ENCODE assay signal across 33 cellular contexts in the genomic region with DNA sequence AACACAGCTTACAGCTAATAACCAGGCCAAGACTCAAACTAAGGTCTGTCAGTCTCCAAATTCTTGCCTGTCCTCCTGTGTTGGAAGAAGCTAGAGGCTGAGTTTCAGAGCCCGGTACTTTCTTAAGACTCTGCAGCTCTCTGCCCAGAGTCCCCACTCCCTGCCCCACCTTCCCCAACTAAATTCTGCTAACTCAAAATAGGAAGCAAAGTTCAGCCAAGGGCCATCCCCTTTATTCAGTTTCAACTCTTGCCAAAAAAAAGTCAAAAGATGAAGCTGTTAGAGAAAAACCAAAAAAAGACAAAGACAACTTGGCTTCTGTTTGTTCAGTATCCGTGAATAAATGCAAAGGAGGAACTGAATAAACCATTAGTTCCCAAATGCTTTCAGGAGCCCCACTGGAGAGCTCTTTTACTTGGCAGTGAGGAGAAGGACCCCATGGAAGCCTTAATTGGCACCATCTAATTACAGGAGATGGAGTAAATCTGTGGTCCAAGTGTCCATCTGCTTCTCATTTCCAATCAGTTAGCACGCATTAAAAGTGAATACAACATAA.
A peak's percentile ranks its signal among the peaks of the same experiment; 100 is the strongest.
DNase-seq lines count a peak whose midpoint lies in the region; ATAC-seq and TF ChIP-seq lines count a peak whose summit lies in the region.
"Had no signal": no experiment of that assay in that cellular context is flagged by ENCODE, and none has a peak within 500 bp of the region (broad histone marks: within the 10 kb centered on the region; RNA-seq: fewer than 3 reads in every experiment).

No MANE protein-coding gene starts in this region.

- no peaks in the 10 kb centered on the region for H3K36me3 Mint-ChIP-seq in activated naive CD4-positive, alpha-beta T cell treated with anti-CD3 and anti-CD28 coated beads for 36 hours (ENCODE audit: low read depth)

- no peak overlapping the region for H3K4me3 ChIP-seq in right cardiac atrium (ENCODE audit: low read length)
- H3K4me3 ChIP-seq: adrenal gland, body of pancreas, dorsolateral prefrontal cortex, gastrocnemius medialis, GM12878, right lobe of liver, SK-N-MC, stomach, thyroid gland, uterus had no signal

- 9% methylated on average over 3 of the region's 3 CpGs for WGBS in right cardiac atrium

- no peaks in the 10 kb centered on the region for H3K9me3 Mint-ChIP-seq in activated naive CD4-positive, alpha-beta T cell treated with anti-CD3 and anti-CD28 coated beads for 36 hours
- H3K9me3 Mint-ChIP-seq: CD4-positive, alpha-beta T cell had no signal

- H3K27me3 ChIP-seq in right cardiac atrium (ENCODE audit: control insufficient read depth, insufficient read depth), result no peaks in the 10 kb centered on the region
- H3K27me3 ChIP-seq: adrenal gland, body of pancreas, dorsolateral prefrontal cortex, gastrocnemius medialis, right lobe of liver, stomach, thyroid gland, uterus had no signal

- no peak overlapping the region for H3K4me3 Mint-ChIP-seq in activated naive CD4-positive, alpha-beta T cell treated with anti-CD3 and anti-CD28 coated beads for 36 hours
- H3K4me3 Mint-ChIP-seq: activated T-cell treated with anti-CD3 and anti-CD28 coated beads, Interleukin-2, amount 50 U/mL, for 72 hours; CD4-positive, alpha-beta T cell had no signal

- H3K27me3 Mint-ChIP-seq in activated naive CD4-positive, alpha-beta T cell treated with anti-CD3 and anti-CD28 coated beads for 36 hours (ENCODE audit: low read depth), result peaks cover 22% of the 10 kb centered on the region

- DNase-seq in NCI-H1092 (lab: John Stamatoyannopoulos, UW) (peak; percentile 67), cerebellum (ENCODE audit: low spot score) (peak; percentile 2), right cardiac atrium (no peak), HuH-7.5 (ENCODE audit: low spot score) (no peak), GM20000 (ENCODE audit: low spot score) (no peak), GM10248 (ENCODE audit: extremely low spot score) (no peak)
- no peak for DNase-seq in activated naive CD4-positive, alpha-beta T cell treated with anti-CD3 and anti-CD28 coated beads for 36 hours
- DNase-seq: activated CD4-positive, alpha-beta T cell treated with anti-CD3 and anti-CD28 coated beads, Interleukin-2, amount 50 U/mL, for 48 hours; activated CD4-positive, CD25-positive, alpha-beta regulatory T cell treated with anti-CD3 and anti-CD28 coated beads, Interleukin-2, amount 50 U/mL, for 72 hours; activated naive CD4-positive, alpha-beta T cell treated with Interleukin-2 at 50 U/mL for 16 hours; activated T-cell treated with anti-CD3 and anti-CD28 coated beads, Interleukin-2, amount 50 U/mL, for 72 hours; adrenal gland; AML-193; body of pancreas; CD4-positive, alpha-beta T cell; dorsolateral prefrontal cortex; gastrocnemius medialis; KG1; mesendoderm; NCI-H1417; NCI-H82; posterior cingulate gyrus; right lobe of liver; stimulated activated CD4-positive, alpha-beta T cell treated with anti-CD3 and anti-CD28 coated beads, Interleukin-12 subunit alpha, Interleukin-12 subunit beta, amount 100 ng/mL, for 4 hours; stimulated activated CD4-positive, alpha-beta T cell treated with anti-CD3 and anti-CD28 coated beads, Interleukin-2, amount 100 ng/mL, for 48 hours; stomach; T-helper 2 cell; thyroid gland; uterus had no signal

- H3K4me1 Mint-ChIP-seq in activated naive CD4-positive, alpha-beta T cell treated with anti-CD3 and anti-CD28 coated beads for 36 hours (ENCODE audit: low read depth), result no peaks in the 10 kb centered on the region

- TF ChIP-seq CTCF in 22Rv1 (IDR thresholded peaks at IDR 0.05), result no peak
- no peak for TF ChIP-seq CTCF in GM20000 (IDR thresholded peaks at IDR 0.05; ENCODE audit: extremely low read depth, missing control alignments)
- TF ChIP-seq CTCF in GM10248 (IDR thresholded peaks at IDR 0.05; ENCODE audit: control extremely low read depth, extremely low read depth, low read depth, missing control alignments), result no peak

- peak; percentile 67 to 75 for ATAC-seq in right cardiac atrium
- ATAC-seq: activated T-cell treated with anti-CD3 and anti-CD28 coated beads, Interleukin-2, amount 50 U/mL, for 72 hours; body of pancreas; gastrocnemius medialis; GM12878; right lobe of liver had no signal

- H3K27ac ChIP-seq in 22Rv1, result peak overlapping the region; percentile 65
- H3K27ac ChIP-seq in right cardiac atrium (ENCODE audit: low read length), result no peak overlapping the region
- H3K27ac ChIP-seq: adrenal gland, body of pancreas, dorsolateral prefrontal cortex, gastrocnemius medialis, right lobe of liver, RWPE1, SK-N-MC, stomach, thyroid gland, uterus had no signal

- no peak overlapping the region for H3K27ac Mint-ChIP-seq in activated naive CD4-positive, alpha-beta T cell treated with anti-CD3 and anti-CD28 coated beads for 36 hours
- H3K27ac Mint-ChIP-seq: activated T-cell treated with anti-CD3 and anti-CD28 coated beads, Interleukin-2, amount 50 U/mL, for 72 hours; CD4-positive, alpha-beta T cell had no signal

- POLR2A ChIA-PET in GM10248 (lab: Yijun Ruan, JAX), result no interaction called here

- no peaks in the 10 kb centered on the region for H3K4me1 ChIP-seq in right cardiac atrium (ENCODE audit: control insufficient read depth, insufficient read depth, low read length)
- H3K4me1 ChIP-seq: body of pancreas, right lobe of liver, thyroid gland had no signal

- intact Hi-C loops in right cardiac atrium (cut with DNase I), result no loop called here
- intact Hi-C loops in activated naive CD4-positive, alpha-beta T cell treated with anti-CD3 and anti-CD28 coated beads for 36 hours (cut with micrococcal nuclease), result no loop called here

- CTCF ChIA-PET in GM10248 (lab: Yijun Ruan, JAX), result interaction anchor here (1.3 to 2.7 kb wide), 3 partner anchors 9 to 17 kb away, joined by 6 to 10 read pairs (median 7); no protein-coding TSS in a partner anchor
- CTCF ChIA-PET in activated naive CD4-positive, alpha-beta T cell treated with anti-CD3 and anti-CD28 coated beads for 36 hours (lab: Charles Lee), result interaction anchor here (1.2 kb wide), 1 partner anchor 79 kb away, joined by 4 read pairs; no protein-coding TSS in a partner anchor

- no peaks in the 10 kb centered on the region for H3K9me3 ChIP-seq in right cardiac atrium (ENCODE audit: control insufficient read depth, low read length)
- H3K9me3 ChIP-seq: adrenal gland, body of pancreas, gastrocnemius medialis, right lobe of liver, stomach, thyroid gland, uterus had no signal

Comparison
In these comparisons a context has a peak if more than half of its experiments do, and no peak if none do; other contexts are left out.
1. DNase-seq: peak in NCI-H1092 (single experiment) and cerebellum (single experiment); none in right cardiac atrium (0 of 3), HuH-7.5 (single experiment), GM20000 (single experiment), GM10248 (single experiment) and activated naive CD4-positive, alpha-beta T cell treated with anti-CD3 and anti-CD28 coated beads for 36 hours (single experiment).